2 cellular contexts compared by ENCODE assay signal in genomic region chr12:117768860-117769259, GRCh38.
TF ChIP-seq lines count a peak whose summit lies in the region.

No MANE protein-coding gene starts in this region.

TF ChIP-seq in H1, 55 proteins besides CTCF, POLR2A, EP300 and RAD21:
- TF ChIP-seq E2F6 (IDR thresholded peaks at IDR 0.05) (no peak), EGR1 (IDR thresholded peaks at IDR 0.05; ENCODE audit: borderline replicate concordance, low read depth, low read length) (no peak)

TF ChIP-seq in endothelial cell of umbilical vein, 7 proteins besides CTCF, POLR2A, EP300 and RAD21:
- TF ChIP-seq EZH2 (IDR thresholded peaks at IDR 0.05; ENCODE audit: borderline replicate concordance, low read depth, low read length, severe bottlenecking), result no peak
- peak; percentile 86 for TF ChIP-seq POLR2AphosphoS5 (IDR thresholded peaks at IDR 0.05; ENCODE audit: insufficient read depth, low read depth, low read length)
- TF ChIP-seq MAX (IDR thresholded peaks at IDR 0.05; ENCODE audit: insufficient read depth, insufficient read length), result no peak
- TF ChIP-seq FOS (IDR thresholded peaks at IDR 0.05; ENCODE audit: borderline replicate concordance, insufficient read depth, low read length), result peak; percentile 77
- TF ChIP-seq GATA2 (IDR thresholded peaks at IDR 0.05; ENCODE audit: insufficient read depth, insufficient read length, low read depth, low read length), result peak; percentile 42
- TF ChIP-seq MYC (IDR thresholded peaks at IDR 0.05; ENCODE audit: low read depth, low read length), result no peak
- no peak for TF ChIP-seq JUN (IDR thresholded peaks at IDR 0.05; ENCODE audit: borderline replicate concordance, insufficient read depth, insufficient read length, low read depth)
